Comparison of ENCODE assay signal across 8 cellular contexts in genomic region chr11:73142128-73142377, GRCh38. TPM values are rescaled to one million over a fixed set of nuclear protein-coding genes. Genes with fewer than 3 reads are reported as not detected.
DNase-seq lines count a peak whose midpoint lies in the region; ATAC-seq, FAIRE-seq and TF ChIP-seq lines count a peak whose summit lies in the region.

Gene FCHSD2, minus strand, starts transcription at chr11:73142318. Its CDS starts 441 bp downstream, at chr11:73141877.

- no peaks in the 10 kb centered on the region for H3K9me3 Mint-ChIP-seq in natural killer cell treated with Interleukin-12 subunit alpha and Interleukin-12 subunit beta and Interleukin-15 and Interleukin-18, amount 100 ng/mL, for 72 hours

- no peak for FAIRE-seq in endothelial cell of umbilical vein (lab: Jason Lieb, UNC)

- H3K4me3 ChIP-seq in OCI-LY7 (ENCODE audit: low read depth, low read length, poor library complexity, severe bottlenecking) (peak within 1 kb of the TSS; percentile 80), endothelial cell of umbilical vein (replicated peaks in 1 of 3; ENCODE audit: insufficient read depth in 1 of 3, low read depth in 1 of 3, low read length in 3 of 3) (peak within 1 kb of the TSS; percentile 56 to 95 (median 90))

- POLR2A ChIA-PET in OCI-LY7 (lab: Charles Lee) (interaction anchor here (0.6 to 6.6 kb wide), 11 partner anchors 13 to 349 kb away, joined by 3 to 122 read pairs (median 5); no protein-coding TSS in a partner anchor), endothelial cell of umbilical vein (lab: Charles Lee) (interaction anchor here (0.6 to 1.0 kb wide), 6 partner anchors 18 to 509 kb away, joined by 3 to 5 read pairs (median 4); no protein-coding TSS in a partner anchor)

- peak; percentile 51 for DNase-seq in GF-D8 (lab: John Stamatoyannopoulos, UW)
- DNase-seq in OCI-LY7 (ENCODE audit: low spot score), result no peak
- DNase-seq in endothelial cell of umbilical vein (ENCODE audit: low read depth, low spot score), result no peak
- no peak for DNase-seq in natural killer cell treated with Interleukin-12 subunit alpha and Interleukin-12 subunit beta and Interleukin-15 and Interleukin-18, amount 100 ng/mL, for 72 hours (ENCODE audit: low spot score)
- DNase-seq in retina, result no peak
- no peak for DNase-seq in NCI-H2029 treated with DMSO at 0.1 percent for 48 hours (lab: John Stamatoyannopoulos, UW)
- DNase-seq in NCI-H345 (lab: John Stamatoyannopoulos, UW), result no peak

- H3K27ac ChIP-seq in OCI-LY7 (ENCODE audit: low read depth, low read length, poor library complexity, severe bottlenecking) (peak within 1 kb of the TSS; percentile 97), endothelial cell of umbilical vein (ENCODE audit: insufficient read depth, low read depth, low read length) (peak within 1 kb of the TSS; percentile 88)

- H3K4me2 ChIP-seq in OCI-LY7 (ENCODE audit: low read length), result peak within 1 kb of the TSS; percentile 79
- H3K4me2 ChIP-seq in endothelial cell of umbilical vein (ENCODE audit: insufficient read depth, low read length), result peak within 1 kb of the TSS; percentile 100

- H3K4me1 ChIP-seq in OCI-LY7 (ENCODE audit: insufficient read depth, low read length, poor library complexity, severe bottlenecking) (peaks cover 68% of the 10 kb centered on the region), endothelial cell of umbilical vein (ENCODE audit: control insufficient read depth, extremely low read depth, insufficient read depth, low read length) (peaks cover 37% of the 10 kb centered on the region)

- H3K4me3 Mint-ChIP-seq in natural killer cell treated with Interleukin-12 subunit alpha and Interleukin-12 subunit beta and Interleukin-15 and Interleukin-18, amount 100 ng/mL, for 72 hours, result peak within 1 kb of the TSS; percentile 100

- H3K27me3 ChIP-seq in endothelial cell of umbilical vein (ENCODE audit: control insufficient read depth in 2 of 2, insufficient read depth in 2 of 2, low read length in 2 of 2), result no peaks in the 10 kb centered on the region

- dilution Hi-C loops in endothelial cell of umbilical vein (cut with MboI; ENCODE audit: extremely low pct_ligation_motif_present, low sequenced_read_pairs), result no loop called here

- H3K9me2 ChIP-seq in OCI-LY7 (ENCODE audit: insufficient read depth, low read length), result no peaks in the 10 kb centered on the region

- peaks cover 36 to 41% of the 10 kb centered on the region in 2 donors for H3K4me1 Mint-ChIP-seq in natural killer cell treated with Interleukin-12 subunit alpha and Interleukin-12 subunit beta and Interleukin-15 and Interleukin-18, amount 100 ng/mL, for 72 hours (ENCODE audit: low read depth in 2 of 2)

- TF ChIP-seq CTCF in OCI-LY7 (conservative IDR thresholded peaks at IDR 0.05; ENCODE audit: low read length), result no peak
- no peak for TF ChIP-seq CTCF in endothelial cell of umbilical vein (IDR thresholded peaks at IDR 0.05; ENCODE audit: extremely low read depth in 1 of 2, insufficient read depth in 1 of 2, low read depth in 1 of 2, low read length in 2 of 2)

- H3K27ac Mint-ChIP-seq in natural killer cell treated with Interleukin-12 subunit alpha and Interleukin-12 subunit beta and Interleukin-15 and Interleukin-18, amount 100 ng/mL, for 72 hours, result peak within 1 kb of the TSS; percentile 95

- peaks cover 53% of the 10 kb centered on the region for H3K79me2 ChIP-seq in OCI-LY7 (ENCODE audit: insufficient read depth, low read depth, low read length)
- peaks cover 44% of the 10 kb centered on the region for H3K79me2 ChIP-seq in endothelial cell of umbilical vein (ENCODE audit: control insufficient read depth, insufficient read depth, low read length)

- H4K20me1 ChIP-seq in OCI-LY7 (ENCODE audit: insufficient read depth, low read length) (0 out of 2 replicates have a peak, but pooled peaks cover 6% of the 10 kb centered on the region), endothelial cell of umbilical vein (replicated peaks; ENCODE audit: control insufficient read depth, extremely low read depth, insufficient read depth, low read length) (no peaks in the 10 kb centered on the region)

- intact Hi-C loops in OCI-LY7 (cut with micrococcal nuclease; ENCODE audit: unreplicated experiment), result loop anchor here (1.0 to 5.0 kb wide), 3 partner anchors 36 to 220 kb away; no protein-coding TSS in a partner anchor
- intact Hi-C loops in endothelial cell of umbilical vein (cut with micrococcal nuclease), result loop anchor here (1.0 to 5.0 kb wide), 5 partner anchors 35 to 327 kb away; no protein-coding TSS in a partner anchor

- H3K36me3 ChIP-seq in OCI-LY7 (ENCODE audit: insufficient read depth, low read length), result peaks cover 46% of the 10 kb centered on the region
- H3K36me3 ChIP-seq in endothelial cell of umbilical vein (ENCODE audit: control insufficient read depth in 2 of 2, extremely low read depth in 1 of 2, insufficient read depth in 2 of 2, low read length in 2 of 2), result no peaks in the 10 kb centered on the region

- peaks cover 14% of the 10 kb centered on the region for H3K36me3 Mint-ChIP-seq in natural killer cell treated with Interleukin-12 subunit alpha and Interleukin-12 subunit beta and Interleukin-15 and Interleukin-18, amount 100 ng/mL, for 72 hours

- H3K9me1 ChIP-seq in endothelial cell of umbilical vein (replicated peaks; ENCODE audit: control insufficient read depth, extremely low read depth, insufficient read depth, low read length), result no peaks in the 10 kb centered on the region

- TF ChIP-seq POLR2A in endothelial cell of umbilical vein (IDR thresholded peaks at IDR 0.05; ENCODE audit: low read depth, low read length), result peak; percentile 91

- peak; percentile 55 to 68 for ATAC-seq in natural killer cell treated with Interleukin-12 subunit alpha and Interleukin-12 subunit beta and Interleukin-15 and Interleukin-18, amount 100 ng/mL, for 72 hours
- no peak for ATAC-seq in GM19397 (IDR thresholded peaks at IDR 0.05; ENCODE audit: unreplicated experiment)

- H3K9ac ChIP-seq in endothelial cell of umbilical vein (replicated peaks; ENCODE audit: extremely low read depth, insufficient read depth, low read length), result peak within 1 kb of the TSS; percentile 91

- peaks cover 4% of the 10 kb centered on the region; the same call in 1 of the 2 replicates for H3K9me3 ChIP-seq in OCI-LY7 (ENCODE audit: low read length)
- H3K9me3 ChIP-seq in endothelial cell of umbilical vein (replicated peaks; ENCODE audit: control insufficient read depth, insufficient read depth, low read length), result no peaks in the 10 kb centered on the region

- H3K27me3 Mint-ChIP-seq in natural killer cell treated with Interleukin-12 subunit alpha and Interleukin-12 subunit beta and Interleukin-15 and Interleukin-18, amount 100 ng/mL, for 72 hours, result no peaks in the 10 kb centered on the region

- CTCF ChIA-PET in OCI-LY7 (lab: Charles Lee; ENCODE audit: unreplicated experiment) (interaction anchor here (0.7 to 2.0 kb wide), 4 partner anchors 16 to 35 kb away, joined by 4 to 19 read pairs (median 10); no protein-coding TSS in a partner anchor), endothelial cell of umbilical vein (lab: Charles Lee) (interaction anchor here (0.6 to 2.7 kb wide), 36 partner anchors 9 to 417 kb away, joined by 3 to 64 read pairs (median 5); partner anchors contain the start of gene STARD10)

- BruUV-seq in OCI-LY7 (replicated peaks; lab: Mats Ljungman, UMichigan) (no TSS peak), endothelial cell of umbilical vein (replicated peaks; lab: Mats Ljungman, UMichigan) (no TSS peak)

- H2AFZ ChIP-seq in OCI-LY7 (ENCODE audit: low read length) (no peak within 1 kb of the TSS), endothelial cell of umbilical vein (ENCODE audit: low read depth, low read length) (peak within 1 kb of the TSS; percentile 55)

TF ChIP-seq in endothelial cell of umbilical vein, 7 proteins besides CTCF, POLR2A, EP300 and RAD21:
- no peak for TF ChIP-seq POLR2AphosphoS5 (IDR thresholded peaks at IDR 0.05; ENCODE audit: insufficient read depth, low read depth, low read length)

RNA-seq across cellular contexts. Expression of gene FCHSD2, which starts in this region (rescaled TPM):
- total RNA-seq in OCI-LY7 (2014; rRNA removed; shearing (Covaris generic)), result 39.0 and 48.7 TPM in 2 replicates
- total RNA-seq in OCI-LY7 (2022), result 128 and 147 TPM in 2 replicates
- 56.2 and 56.9 TPM in 2 replicates for total RNA-seq in endothelial cell of umbilical vein
- polyA plus RNA-seq in endothelial cell of umbilical vein, result 17.7 and 20.8 TPM in 2 replicates
- 25.6 and 25.8 TPM in 2 replicates for polyA plus RNA-seq in endothelial cell of umbilical vein (2011; cell fraction: cytosol; rRNA removed)
- polyA plus RNA-seq in endothelial cell of umbilical vein (2011; cell fraction: nucleus; rRNA removed), result 78.8 and 99.8 TPM in 2 replicates
- 34.5 and 43.4 TPM in 2 replicates for polyA plus RNA-seq in endothelial cell of umbilical vein (2012)
- 30.4 and 31.4 TPM in 2 replicates for polyA minus RNA-seq in endothelial cell of umbilical vein
- polyA minus RNA-seq in endothelial cell of umbilical vein (2011; cell fraction: cytosol; rRNA and poly(A)+ RNA removed), result 7.9 TPM
- polyA minus RNA-seq in endothelial cell of umbilical vein (2011; cell fraction: nucleus; rRNA and poly(A)+ RNA removed), result 43.6 and 52.0 TPM in 2 replicates
- 10 to 100 TPM; 58.8 to 77.3 TPM for total RNA-seq in natural killer cell treated with Interleukin-12 subunit alpha and Interleukin-12 subunit beta and Interleukin-15 and Interleukin-18, amount 100 ng/mL, for 72 hours
